In genomic region chr6:18147160-18147559, GRCh38 we compare ENCODE assay signal across 1 cellular context.
TF ChIP-seq lines count a peak whose summit lies in the region.

No MANE protein-coding gene starts in this region.

TF ChIP-seq in HepG2, 621 proteins besides CTCF, POLR2A, EP300 and RAD21:
- peak; percentile 37; the same call in 1 of the 2 replicates for TF ChIP-seq NCOR1 (IDR thresholded peaks at IDR 0.05; ENCODE audit: borderline replicate concordance, low read length)
- no peak for TF ChIP-seq SALL1 (CRISPR knock-in tag; IDR thresholded peaks at IDR 0.05)
- peak; percentile 56; the same call in 1 of the 2 replicates for TF ChIP-seq HNF4G (IDR thresholded peaks at IDR 0.05; ENCODE audit: borderline replicate concordance, low read depth, low read length)
- TF ChIP-seq HNF4G (CRISPR knock-in tag; IDR thresholded peaks at IDR 0.05; ENCODE audit: borderline replicate concordance, low read depth) = no peak
- no peak for TF ChIP-seq ZFP91 (CRISPR knock-in tag; IDR thresholded peaks at IDR 0.05; ENCODE audit: borderline replicate concordance)
- TF ChIP-seq SAP130 (CRISPR knock-in tag; IDR thresholded peaks at IDR 0.05; ENCODE audit: low read depth) = peak; percentile 11; the same call in 1 of the 2 replicates
- TF ChIP-seq LCORL (IDR thresholded peaks at IDR 0.05) = peak; percentile 51; the same call in 1 of the 2 replicates
- no peak for TF ChIP-seq LCORL (CRISPR knock-in tag; IDR thresholded peaks at IDR 0.05)
- peak; percentile 64 for TF ChIP-seq HNF4A (CRISPR knock-in tag; IDR thresholded peaks at IDR 0.05)
